In genomic region chr17:82288602-82288927, GRCh38 we compare ENCODE assay signal across 1 cellular context.
TF ChIP-seq lines count a peak whose summit lies in the region.

No MANE protein-coding gene starts in this region.

TF ChIP-seq in K562, 482 proteins besides CTCF, POLR2A, EP300 and RAD21:
- TF ChIP-seq, protein P1, sequence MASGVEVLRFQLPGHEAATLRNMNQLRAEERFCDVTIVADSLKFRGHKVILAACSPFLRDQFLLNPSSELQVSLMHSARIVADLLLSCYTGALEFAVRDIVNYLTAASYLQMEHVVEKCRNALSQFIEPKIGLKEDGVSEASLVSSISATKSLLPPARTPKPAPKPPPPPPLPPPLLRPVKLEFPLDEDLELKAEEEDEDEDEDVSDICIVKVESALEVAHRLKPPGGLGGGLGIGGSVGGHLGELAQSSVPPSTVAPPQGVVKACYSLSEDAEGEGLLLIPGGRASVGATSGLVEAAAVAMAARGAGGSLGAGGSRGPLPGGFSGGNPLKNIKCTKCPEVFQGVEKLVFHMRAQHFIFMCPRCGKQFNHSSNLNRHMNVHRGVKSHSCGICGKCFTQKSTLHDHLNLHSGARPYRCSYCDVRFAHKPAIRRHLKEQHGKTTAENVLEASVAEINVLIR (CRISPR knock-in tag; IDR thresholded peaks at IDR 0.05), result no peak
- TF ChIP-seq HDAC1 (IDR thresholded peaks at IDR 0.05) (no peak), GTF2E2 (tag; IDR thresholded peaks at IDR 0.05) (0 out of 2 replicates have a peak, but pooled peaks have one; percentile 44), RUNX1 (IDR thresholded peaks at IDR 0.05; ENCODE audit: low read depth) (no peak), SMARCE1 (IDR thresholded peaks at IDR 0.05) (no peak), NR4A1 (CRISPR knock-in tag; IDR thresholded peaks at IDR 0.05) (no peak), NR4A1 (tag; IDR thresholded peaks at IDR 0.05) (0 out of 2 replicates have a peak, but pooled peaks have one; percentile 16), SMARCB1 (IDR thresholded peaks at IDR 0.05; ENCODE audit: insufficient read length, low read depth) (no peak), MED1 (CRISPR knock-in tag; IDR thresholded peaks at IDR 0.05; ENCODE audit: borderline replicate concordance) (no peak), XRCC5 (IDR thresholded peaks at IDR 0.05; ENCODE audit: low read depth, low read length) (0 out of 2 replicates have a peak, but pooled peaks have one; percentile 1), SETDB1 (IDR thresholded peaks at IDR 0.05; ENCODE audit: low read length) (no peak), POLR3A (IDR thresholded peaks at IDR 0.05; ENCODE audit: borderline replicate concordance, extremely low read depth, insufficient read depth, insufficient read length) (no peak), GATA2 (CRISPR knock-in tag; IDR thresholded peaks at IDR 0.05) (no peak), NUFIP1 (IDR thresholded peaks at IDR 0.05; ENCODE audit: partially characterized antibody) (no peak), IRF9 (tag; IDR thresholded peaks at IDR 0.05) (no peak), CCAR2 (IDR thresholded peaks at IDR 0.05; ENCODE audit: low read depth, low read length) (no peak), TAF7 (tag; IDR thresholded peaks at IDR 0.05) (0 out of 2 replicates have a peak, but pooled peaks have one; percentile 9), ZNF253 (CRISPR knock-in tag; conservative IDR thresholded peaks at IDR 0.05) (no peak), TCF7 (IDR thresholded peaks at IDR 0.05; ENCODE audit: borderline replicate concordance) (no peak), ARID3B (CRISPR knock-in tag; IDR thresholded peaks at IDR 0.05; ENCODE audit: borderline replicate concordance) (no peak), ADNP (tag; IDR thresholded peaks at IDR 0.05) (no peak), ATF3 (IDR thresholded peaks at IDR 0.05) (no peak), ATF3 (CRISPR knock-in tag; conservative IDR thresholded peaks at IDR 0.05) (no peak), THRAP3 (IDR thresholded peaks at IDR 0.05; ENCODE audit: borderline replicate concordance) (no peak), EZH2 (IDR thresholded peaks at IDR 0.05; ENCODE audit: borderline replicate concordance, low read depth, low read length) (no peak), PHB (CRISPR knock-in tag; IDR thresholded peaks at IDR 0.05) (no peak), ESRRA (IDR thresholded peaks at IDR 0.05; ENCODE audit: borderline replicate concordance, low read depth) (no peak)
- TF ChIP-seq, protein P2, sequence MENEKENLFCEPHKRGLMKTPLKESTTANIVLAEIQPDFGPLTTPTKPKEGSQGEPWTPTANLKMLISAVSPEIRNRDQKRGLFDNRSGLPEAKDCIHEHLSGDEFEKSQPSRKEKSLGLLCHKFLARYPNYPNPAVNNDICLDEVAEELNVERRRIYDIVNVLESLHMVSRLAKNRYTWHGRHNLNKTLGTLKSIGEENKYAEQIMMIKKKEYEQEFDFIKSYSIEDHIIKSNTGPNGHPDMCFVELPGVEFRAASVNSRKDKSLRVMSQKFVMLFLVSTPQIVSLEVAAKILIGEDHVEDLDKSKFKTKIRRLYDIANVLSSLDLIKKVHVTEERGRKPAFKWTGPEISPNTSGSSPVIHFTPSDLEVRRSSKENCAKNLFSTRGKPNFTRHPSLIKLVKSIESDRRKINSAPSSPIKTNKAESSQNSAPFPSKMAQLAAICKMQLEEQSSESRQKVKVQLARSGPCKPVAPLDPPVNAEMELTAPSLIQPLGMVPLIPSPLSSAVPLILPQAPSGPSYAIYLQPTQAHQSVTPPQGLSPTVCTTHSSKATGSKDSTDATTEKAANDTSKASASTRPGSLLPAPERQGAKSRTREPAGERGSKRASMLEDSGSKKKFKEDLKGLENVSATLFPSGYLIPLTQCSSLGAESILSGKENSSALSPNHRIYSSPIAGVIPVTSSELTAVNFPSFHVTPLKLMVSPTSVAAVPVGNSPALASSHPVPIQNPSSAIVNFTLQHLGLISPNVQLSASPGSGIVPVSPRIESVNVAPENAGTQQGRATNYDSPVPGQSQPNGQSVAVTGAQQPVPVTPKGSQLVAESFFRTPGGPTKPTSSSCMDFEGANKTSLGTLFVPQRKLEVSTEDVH (IDR thresholded peaks at IDR 0.05; ENCODE audit: low read depth, partially characterized antibody), result no peak
- TF ChIP-seq, protein P3, sequence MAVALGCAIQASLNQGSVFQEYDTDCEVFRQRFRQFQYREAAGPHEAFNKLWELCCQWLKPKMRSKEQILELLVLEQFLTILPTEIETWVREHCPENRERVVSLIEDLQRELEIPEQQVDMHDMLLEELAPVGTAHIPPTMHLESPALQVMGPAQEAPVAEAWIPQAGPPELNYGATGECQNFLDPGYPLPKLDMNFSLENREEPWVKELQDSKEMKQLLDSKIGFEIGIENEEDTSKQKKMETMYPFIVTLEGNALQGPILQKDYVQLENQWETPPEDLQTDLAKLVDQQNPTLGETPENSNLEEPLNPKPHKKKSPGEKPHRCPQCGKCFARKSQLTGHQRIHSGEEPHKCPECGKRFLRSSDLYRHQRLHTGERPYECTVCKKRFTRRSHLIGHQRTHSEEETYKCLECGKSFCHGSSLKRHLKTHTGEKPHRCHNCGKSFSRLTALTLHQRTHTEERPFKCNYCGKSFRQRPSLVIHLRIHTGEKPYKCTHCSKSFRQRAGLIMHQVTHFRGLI (CRISPR knock-in tag; IDR thresholded peaks at IDR 0.05), result no peak
- TF ChIP-seq, protein P4, sequence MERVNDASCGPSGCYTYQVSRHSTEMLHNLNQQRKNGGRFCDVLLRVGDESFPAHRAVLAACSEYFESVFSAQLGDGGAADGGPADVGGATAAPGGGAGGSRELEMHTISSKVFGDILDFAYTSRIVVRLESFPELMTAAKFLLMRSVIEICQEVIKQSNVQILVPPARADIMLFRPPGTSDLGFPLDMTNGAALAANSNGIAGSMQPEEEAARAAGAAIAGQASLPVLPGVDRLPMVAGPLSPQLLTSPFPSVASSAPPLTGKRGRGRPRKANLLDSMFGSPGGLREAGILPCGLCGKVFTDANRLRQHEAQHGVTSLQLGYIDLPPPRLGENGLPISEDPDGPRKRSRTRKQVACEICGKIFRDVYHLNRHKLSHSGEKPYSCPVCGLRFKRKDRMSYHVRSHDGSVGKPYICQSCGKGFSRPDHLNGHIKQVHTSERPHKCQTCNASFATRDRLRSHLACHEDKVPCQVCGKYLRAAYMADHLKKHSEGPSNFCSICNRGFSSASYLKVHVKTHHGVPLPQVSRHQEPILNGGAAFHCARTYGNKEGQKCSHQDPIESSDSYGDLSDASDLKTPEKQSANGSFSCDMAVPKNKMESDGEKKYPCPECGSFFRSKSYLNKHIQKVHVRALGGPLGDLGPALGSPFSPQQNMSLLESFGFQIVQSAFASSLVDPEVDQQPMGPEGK (CRISPR knock-in tag; IDR thresholded peaks at IDR 0.05; ENCODE audit: borderline replicate concordance), result no peak
